Comparison of ENCODE assay signal across 8 cellular contexts in the genomic region with DNA sequence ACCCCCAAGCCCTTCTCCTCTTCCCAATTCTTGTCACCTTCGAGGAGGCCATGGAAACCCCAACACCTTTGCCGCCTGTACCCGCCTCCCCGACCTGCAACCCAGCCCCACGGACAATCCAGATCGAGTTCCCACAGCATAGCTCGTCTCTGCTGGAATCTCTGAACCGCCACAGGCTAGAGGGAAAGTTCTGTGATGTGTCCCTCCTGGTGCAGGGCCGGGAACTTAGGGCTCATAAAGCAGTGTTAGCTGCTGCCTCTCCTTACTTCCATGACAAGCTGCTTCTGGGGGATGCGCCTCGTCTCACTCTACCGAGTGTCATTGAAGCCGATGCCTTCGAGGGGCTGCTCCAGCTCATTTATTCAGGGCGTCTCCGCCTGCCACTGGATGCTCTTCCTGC. TPM values are rescaled to one million over a fixed set of nuclear protein-coding genes. Genes with fewer than 3 reads are reported as not detected.
DNase-seq lines count a peak whose midpoint lies in the region; TF ChIP-seq lines count a peak whose summit lies in the region.

No MANE protein-coding gene starts in this region.

- H3K27me3 Mint-ChIP-seq in activated CD4-positive, alpha-beta memory T cell treated with anti-CD3 and anti-CD28 coated beads for 36 hours, result no peaks in the 10 kb centered on the region

- H3F3A ChIP-seq in smooth muscle cell (ENCODE audit: low read depth), result peaks cover 2% of the 10 kb centered on the region

- peaks cover 4% of the 10 kb centered on the region; the same call in 1 of the 2 replicates for H3K36me3 ChIP-seq in HAP-1 (replicated peaks)
- peaks cover 8% of the 10 kb centered on the region for H3K36me3 ChIP-seq in iPS DF 6.9 (ENCODE audit: control insufficient read depth, insufficient read depth, low read length)
- H3K36me3 ChIP-seq in smooth muscle cell (ENCODE audit: low read depth), result no peaks in the 10 kb centered on the region

- CTCF ChIA-PET in activated CD4-positive, alpha-beta memory T cell treated with anti-CD3 and anti-CD28 coated beads for 36 hours (lab: Charles Lee), result interaction anchor here (1.1 to 2.4 kb wide), 5 partner anchors 29 to 316 kb away, joined by 3 to 7 read pairs (median 7); no protein-coding TSS in a partner anchor

- H3K4me3 Mint-ChIP-seq in activated CD4-positive, alpha-beta memory T cell treated with anti-CD3 and anti-CD28 coated beads for 36 hours, result peak overlapping the region; percentile 92

- H3K79me2 ChIP-seq in smooth muscle cell (ENCODE audit: low read depth), result peaks cover 18% of the 10 kb centered on the region

- no peak overlapping the region for H2AFZ ChIP-seq in smooth muscle cell (ENCODE audit: low read depth)

- H3K36me3 Mint-ChIP-seq in activated CD4-positive, alpha-beta memory T cell treated with anti-CD3 and anti-CD28 coated beads for 36 hours, result peaks cover 24% of the 10 kb centered on the region

- POLR2A ChIA-PET in activated CD4-positive, alpha-beta memory T cell treated with anti-CD3 and anti-CD28 coated beads for 36 hours (lab: Charles Lee), result interaction anchor here (0.7 to 2.2 kb wide), 11 partner anchors 9 to 257 kb away, joined by 3 to 13 read pairs (median 4); a partner anchor contains a TSS

- TF ChIP-seq CTCF in smooth muscle cell (IDR thresholded peaks at IDR 0.05; ENCODE audit: borderline replicate concordance, insufficient read depth, poor library complexity, severe bottlenecking), result no peak

- in situ Hi-C loops in HAP-1 (cut with MboI; ENCODE audit: low sequenced_read_pairs), result no loop called here

- H3K27me3 ChIP-seq in HAP-1 (ENCODE audit: low read depth) (no peaks in the 10 kb centered on the region), iPS DF 6.9 (ENCODE audit: control insufficient read depth, insufficient read depth, low read length) (no peaks in the 10 kb centered on the region), smooth muscle cell (ENCODE audit: low read depth) (no peaks in the 10 kb centered on the region)

- H3K4me2 ChIP-seq in smooth muscle cell, result peak overlapping the region; percentile 95

- H3K4me1 ChIP-seq in HAP-1 (no peaks in the 10 kb centered on the region), iPS DF 6.9 (ENCODE audit: control insufficient read depth, insufficient read depth, low read length) (no peaks in the 10 kb centered on the region), smooth muscle cell (ENCODE audit: low read depth) (peaks cover 5% of the 10 kb centered on the region)

- H3K27ac ChIP-seq in iPS DF 6.9 (ENCODE audit: low read length) (no peak overlapping the region), smooth muscle cell (ENCODE audit: low read depth) (no peak overlapping the region)

- intact Hi-C loops in activated CD4-positive, alpha-beta memory T cell treated with anti-CD3 and anti-CD28 coated beads for 36 hours (cut with micrococcal nuclease), result loop anchor here (2.0 kb wide), 2 partner anchors 24 to 116 kb away; no protein-coding TSS in a partner anchor

- WGBS in iPS DF 6.9 (ENCODE audit: insufficient coverage, insufficient read length), result no CpG with 5 or more reads among the region's 16 CpGs
- WGBS in smooth muscle cell (ENCODE audit: low lambda C conversion rate), result 59% methylated on average over 16 of the region's 16 CpGs

- H4K20me1 ChIP-seq in smooth muscle cell (ENCODE audit: low read depth), result no peaks in the 10 kb centered on the region

- H3K27ac Mint-ChIP-seq in activated CD4-positive, alpha-beta memory T cell treated with anti-CD3 and anti-CD28 coated beads for 36 hours, result peak overlapping the region; percentile 74

- peak overlapping the region; percentile 36 for H3K9ac ChIP-seq in smooth muscle cell (ENCODE audit: low read depth)

- no peaks in the 10 kb centered on the region; the same call in 1 of the 2 replicates for H3K9me3 ChIP-seq in HAP-1
- no peaks in the 10 kb centered on the region for H3K9me3 ChIP-seq in iPS DF 6.9 (ENCODE audit: control insufficient read depth, insufficient read depth, low read length)
- no peaks in the 10 kb centered on the region for H3K9me3 ChIP-seq in smooth muscle cell (replicated peaks; ENCODE audit: low read depth)

- DNase-seq in HAP-1 (ENCODE audit: low spot score in 2 of 2) (no peak), iPS DF 6.9 (ENCODE audit: low read depth, low spot score) (no peak), smooth muscle cell (lab: John Stamatoyannopoulos, UW; ENCODE audit: unreplicated experiment) (no peak), NCI-H146 (lab: John Stamatoyannopoulos, UW) (no peak), activated gamma-delta T cell (lab: John Stamatoyannopoulos, UW) (no peak), COR-L47 (lab: John Stamatoyannopoulos, UW) (no peak), ureter (ENCODE audit: low spot score) (no peak)
- no peak for DNase-seq in activated CD4-positive, alpha-beta memory T cell treated with anti-CD3 and anti-CD28 coated beads for 36 hours

- H3K9me3 Mint-ChIP-seq in activated CD4-positive, alpha-beta memory T cell treated with anti-CD3 and anti-CD28 coated beads for 36 hours, result no peaks in the 10 kb centered on the region

- H3K4me3 ChIP-seq in HAP-1 (peak overlapping the region; percentile 81), iPS DF 6.9 (ENCODE audit: low read length) (peak overlapping the region; percentile 85), smooth muscle cell (peak overlapping the region; percentile 89)

- H3K4me1 Mint-ChIP-seq in activated CD4-positive, alpha-beta memory T cell treated with anti-CD3 and anti-CD28 coated beads for 36 hours (ENCODE audit: low read depth), result peaks cover 34% of the 10 kb centered on the region

RNA-seq across cellular contexts. Expression of a gene that starts 0.7 kb away (rescaled TPM):
- total RNA-seq in activated CD4-positive, alpha-beta memory T cell treated with anti-CD3 and anti-CD28 coated beads for 36 hours, result 10 to 100 TPM in 1 of 2 experiments, 1 to 10 TPM in 1; 9.7 to 10.1 TPM
- total RNA-seq in smooth muscle cell (7.5 and 11.6 TPM in 2 replicates), ureter (11.1 TPM)
- 6.2 and 10.9 TPM in 2 replicates for polyA plus RNA-seq in smooth muscle cell

RNA-seq across cellular contexts. Expression of a gene that starts 35.2 kb away (rescaled TPM):
- total RNA-seq in activated CD4-positive, alpha-beta memory T cell treated with anti-CD3 and anti-CD28 coated beads for 36 hours, result 10 to 100 TPM; 34.3 to 35.8 TPM
- total RNA-seq in smooth muscle cell (8.6 and 10.4 TPM in 2 replicates), ureter (32.6 TPM)
- polyA plus RNA-seq in smooth muscle cell, result 1.9 and 7.9 TPM in 2 replicates

RNA-seq across cellular contexts. Expression of a gene that starts 37.1 kb away (rescaled TPM):
- 100 to 1,000 TPM; 190 to 198 TPM for total RNA-seq in activated CD4-positive, alpha-beta memory T cell treated with anti-CD3 and anti-CD28 coated beads for 36 hours
- 126 and 173 TPM in 2 replicates for total RNA-seq in smooth muscle cell
- polyA plus RNA-seq in smooth muscle cell, result 289 and 298 TPM in 2 replicates
- 157 TPM for total RNA-seq in ureter

RNA-seq across cellular contexts. Expression of a gene that starts 44.2 kb away (rescaled TPM):
- 10 to 100 TPM; 32.4 to 42.3 TPM for total RNA-seq in activated CD4-positive, alpha-beta memory T cell treated with anti-CD3 and anti-CD28 coated beads for 36 hours
- total RNA-seq in smooth muscle cell, result 30.0 and 39.3 TPM in 2 replicates
- 36.9 and 52.2 TPM in 2 replicates for polyA plus RNA-seq in smooth muscle cell
- 58.8 TPM for total RNA-seq in ureter
